28 cellular contexts compared by ENCODE assay signal in the genomic region with DNA sequence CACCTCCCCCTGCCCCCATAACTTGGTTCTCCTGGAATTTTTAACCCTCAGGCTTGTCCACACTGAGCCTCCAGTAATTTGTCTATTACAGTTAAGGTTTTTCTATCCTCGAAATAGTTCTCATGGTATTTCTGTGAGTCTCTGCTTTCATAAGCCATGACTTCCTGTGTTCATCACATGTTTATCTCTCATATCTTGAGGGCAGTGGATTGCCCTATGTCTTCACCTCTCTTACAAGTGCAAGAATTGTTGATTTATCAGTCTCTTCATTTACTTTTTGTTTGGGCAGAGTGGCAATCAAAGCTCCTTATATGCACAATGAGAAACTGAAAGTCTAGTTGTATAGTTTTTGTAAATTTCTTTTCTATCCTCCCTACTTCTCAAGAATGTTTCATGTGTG.
DNase-seq lines count a peak whose midpoint lies in the region; ATAC-seq and TF ChIP-seq lines count a peak whose summit lies in the region.
"Had no signal": no experiment of that assay in that cellular context is flagged by ENCODE, and none has a peak within 500 bp of the region (broad histone marks: within the 10 kb centered on the region; RNA-seq: fewer than 3 reads in every experiment).

No MANE protein-coding gene starts in this region.

- H3K36me3 Mint-ChIP-seq in CD4-positive, alpha-beta T cell (ENCODE audit: low read depth): no peaks in the 10 kb centered on the region
- H3K36me3 Mint-ChIP-seq in activated T-helper 17 cell treated with anti-CD3 and anti-CD28 coated beads, Interleukin-2, amount 50 U/mL, for 72 hours (ENCODE audit: low read depth): no peaks in the 10 kb centered on the region
- H3K36me3 Mint-ChIP-seq: stimulated activated memory B cell treated with anti-CD40 and anti-IgM and Interleukin-4, amounts not matched to agents 10 μg/mL and 1 μg/mL and 100 μg/mL, for 72 hours had no signal

- no peak overlapping the region for H3K4me3 Mint-ChIP-seq in CD4-positive, alpha-beta T cell
- H3K4me3 Mint-ChIP-seq in activated T-helper 17 cell treated with anti-CD3 and anti-CD28 coated beads, Interleukin-2, amount 50 U/mL, for 72 hours: no peak overlapping the region
- H3K4me3 Mint-ChIP-seq: activated CD4-positive, alpha-beta T cell treated with anti-CD3 and anti-CD28 coated beads for 36 hours; activated naive CD8-positive, alpha-beta T cell treated with anti-CD3 and anti-CD28 coated beads, Interleukin-2, amount 50 U/mL, for 24 hours; stimulated activated memory B cell treated with anti-CD40 and anti-IgM and Interleukin-4, amounts not matched to agents 10 μg/mL and 1 μg/mL and 100 μg/mL, for 72 hours had no signal

- intact Hi-C loops in CD4-positive, alpha-beta T cell (cut with DNase I, micrococcal nuclease): no loop called here
- intact Hi-C loops in dorsolateral prefrontal cortex (cut with DNase I): no loop called here

- no peak for TF ChIP-seq CTCF in CD4-positive, alpha-beta T cell (IDR thresholded peaks at IDR 0.05)
- no peak for TF ChIP-seq CTCF in GM12865 (IDR thresholded peaks at IDR 0.05; ENCODE audit: insufficient read depth, low read depth, low read length, missing control alignments)
- no peak for TF ChIP-seq CTCF in fibroblast of villous mesenchyme (IDR thresholded peaks at IDR 0.05; ENCODE audit: insufficient read depth, low read depth, low read length)
- TF ChIP-seq CTCF in dorsolateral prefrontal cortex (IDR thresholded peaks at IDR 0.05 in 54 of 56, conservative IDR thresholded peaks at IDR 0.05 in 2 of 56; ENCODE audit: low read depth in 1 of 56, partially characterized antibody in 56 of 56): no peak

- peaks cover 4% of the 10 kb centered on the region for H3K9me3 Mint-ChIP-seq in CD4-positive, alpha-beta T cell
- peaks cover 14% of the 10 kb centered on the region for H3K9me3 Mint-ChIP-seq in activated T-helper 17 cell treated with anti-CD3 and anti-CD28 coated beads, Interleukin-2, amount 50 U/mL, for 72 hours

- no peaks in the 10 kb centered on the region for H3K27me3 ChIP-seq in CD4-positive, alpha-beta T cell (ENCODE audit: control insufficient read depth, insufficient read depth, low read length)
- H3K27me3 ChIP-seq in dorsolateral prefrontal cortex: no peaks in the 10 kb centered on the region
- H3K27me3 ChIP-seq: body of pancreas, neutrophil, upper lobe of left lung had no signal

- H3K27me3 Mint-ChIP-seq in CD4-positive, alpha-beta T cell: no peaks in the 10 kb centered on the region
- H3K27me3 Mint-ChIP-seq in activated T-helper 17 cell treated with anti-CD3 and anti-CD28 coated beads, Interleukin-2, amount 50 U/mL, for 72 hours: no peaks in the 10 kb centered on the region
- H3K27me3 Mint-ChIP-seq: activated CD4-positive, alpha-beta T cell treated with anti-CD3 and anti-CD28 coated beads for 36 hours; activated naive CD8-positive, alpha-beta T cell treated with anti-CD3 and anti-CD28 coated beads, Interleukin-2, amount 50 U/mL, for 24 hours; progenitor cell of endocrine pancreas; stimulated activated memory B cell treated with anti-CD40 and anti-IgM and Interleukin-4, amounts not matched to agents 10 μg/mL and 1 μg/mL and 100 μg/mL, for 72 hours had no signal

- DNase-seq in CD4-positive, alpha-beta T cell: no peak
- DNase-seq in GM12865 (ENCODE audit: low read depth) (peak; percentile 7), RPMI7951 (ENCODE audit: low read depth) (peak; percentile 3), fibroblast of villous mesenchyme (ENCODE audit: low read depth) (peak; percentile 17), HPDE6-E6E7 (ENCODE audit: extremely low spot score) (no peak), dorsolateral prefrontal cortex (no peak), NCI-H146 treated with DMSO at 0.1 percent for 48 hours (lab: John Stamatoyannopoulos, UW; ENCODE audit: unreplicated experiment) (no peak)
- DNase-seq: activated CD4-positive, alpha-beta T cell treated with anti-CD3 and anti-CD28 coated beads for 36 hours; activated CD8-positive, alpha-beta memory T cell treated with anti-CD3 and anti-CD28 coated beads for 24 hours; activated gamma-delta T cell; activated naive CD8-positive, alpha-beta T cell treated with anti-CD3 and anti-CD28 coated beads, Interleukin-2, amount 50 U/mL, for 24 hours; activated T-cell treated with anti-CD3 and anti-CD28 coated beads, Interleukin-2, amount 50 U/mL, for 1 hour; AML-193; body of pancreas; NCI-H1417 treated with DMSO at 0.1 percent for 48 hours; NCI-H2107; NCI-H446 treated with DMSO at 0.1 percent for 48 hours; NCI-H82; stimulated activated CD4-positive, alpha-beta T cell treated with anti-CD3 and anti-CD28 coated beads, Interleukin-4, amount 100 ng/mL, for 4 hours; substantia nigra; upper lobe of left lung had no signal

- CTCF ChIA-PET in CD4-positive, alpha-beta T cell (lab: Charles Lee): no interaction called here

- peaks cover 10% of the 10 kb centered on the region for H3K4me1 Mint-ChIP-seq in CD4-positive, alpha-beta T cell (ENCODE audit: low read depth)
- H3K4me1 Mint-ChIP-seq in activated T-helper 17 cell treated with anti-CD3 and anti-CD28 coated beads, Interleukin-2, amount 50 U/mL, for 72 hours: peaks cover 7% of the 10 kb centered on the region
- H3K4me1 Mint-ChIP-seq: activated naive CD8-positive, alpha-beta T cell treated with anti-CD3 and anti-CD28 coated beads, Interleukin-2, amount 50 U/mL, for 24 hours; stimulated activated memory B cell treated with anti-CD40 and anti-IgM and Interleukin-4, amounts not matched to agents 10 μg/mL and 1 μg/mL and 100 μg/mL, for 72 hours had no signal

- H3K27ac ChIP-seq in CD4-positive, alpha-beta T cell (ENCODE audit: low read depth, low read length): no peak overlapping the region
- no peak overlapping the region for H3K27ac ChIP-seq in dorsolateral prefrontal cortex
- H3K27ac ChIP-seq: A549, body of pancreas, neutrophil, SK-N-MC, upper lobe of left lung had no signal

- peak overlapping the region; percentile 14 for H3K27ac Mint-ChIP-seq in CD4-positive, alpha-beta T cell
- no peak overlapping the region for H3K27ac Mint-ChIP-seq in activated T-helper 17 cell treated with anti-CD3 and anti-CD28 coated beads, Interleukin-2, amount 50 U/mL, for 72 hours
- H3K27ac Mint-ChIP-seq: activated CD4-positive, alpha-beta T cell treated with anti-CD3 and anti-CD28 coated beads for 36 hours; activated naive CD8-positive, alpha-beta T cell treated with anti-CD3 and anti-CD28 coated beads, Interleukin-2, amount 50 U/mL, for 24 hours; progenitor cell of endocrine pancreas; stimulated activated memory B cell treated with anti-CD40 and anti-IgM and Interleukin-4, amounts not matched to agents 10 μg/mL and 1 μg/mL and 100 μg/mL, for 72 hours had no signal

- no peak for ATAC-seq in CD4-positive, alpha-beta T cell (ENCODE audit: poor library complexity)
- ATAC-seq in activated T-helper 17 cell treated with anti-CD3 and anti-CD28 coated beads, Interleukin-2, amount 50 U/mL, for 72 hours (replicated peaks): no peak
- ATAC-seq: A549; activated CD4-positive, alpha-beta T cell treated with anti-CD3 and anti-CD28 coated beads for 36 hours; activated naive CD8-positive, alpha-beta T cell treated with anti-CD3 and anti-CD28 coated beads, Interleukin-2, amount 50 U/mL, for 24 hours; body of pancreas; sciatic nerve; stimulated activated memory B cell treated with anti-CD40 and anti-IgM and Interleukin-4, amounts not matched to agents 10 μg/mL and 1 μg/mL and 100 μg/mL, for 72 hours had no signal

- POLR2A ChIA-PET in CD4-positive, alpha-beta T cell (lab: Charles Lee): no interaction called here

- H3K9me3 ChIP-seq in CD4-positive, alpha-beta T cell (ENCODE audit: control insufficient read depth, low read length): peaks cover 12% of the 10 kb centered on the region
- H3K9me3 ChIP-seq: A549, body of pancreas, neutrophil had no signal

- H3K4me3 ChIP-seq in GM12865 (ENCODE audit: low read depth, low read length) (no peak overlapping the region), fibroblast of villous mesenchyme (ENCODE audit: low read depth, low read length) (no peak overlapping the region), dorsolateral prefrontal cortex (no peak overlapping the region)
- H3K4me3 ChIP-seq: A549, body of pancreas, SK-N-MC, upper lobe of left lung had no signal

Comparison
In these comparisons a context has a peak if more than half of its experiments do, and no peak if none do; other contexts are left out.
1. DNase-seq: peak in GM12865 (single experiment), RPMI7951 (single experiment) and fibroblast of villous mesenchyme (single experiment); none in CD4-positive, alpha-beta T cell (0 of 10), HPDE6-E6E7 (single experiment), dorsolateral prefrontal cortex (0 of 10) and NCI-H146 treated with DMSO at 0.1 percent for 48 hours (single experiment).